ENCODE assay signal across 11 cellular contexts in genomic region chr10:98391065-98391464, GRCh38. TPM values are rescaled to one million over a fixed set of nuclear protein-coding genes. Genes with fewer than 3 reads are reported as not detected.
A peak's percentile ranks its signal among the peaks of the same experiment; 100 is the strongest.
DNase-seq lines count a peak whose midpoint lies in the region; ATAC-seq, FAIRE-seq and TF ChIP-seq lines count a peak whose summit lies in the region.
"Had no signal": no experiment of that assay in that cellular context is flagged by ENCODE, and none has a peak within 500 bp of the region (broad histone marks: within the 10 kb centered on the region; RNA-seq: fewer than 3 reads in every experiment).

No MANE protein-coding gene starts in this region.

- no peak overlapping the region for H3K4me3 Mint-ChIP-seq in astrocyte (ENCODE audit: unreplicated experiment)
- H3K4me3 Mint-ChIP-seq in activated T-helper 1 cell treated with anti-CD3 and anti-CD28 coated beads, Interleukin-12 subunit alpha, Interleukin-12 subunit beta, Interleukin-2, Interleukin-4 antibody, amounts not matched to agents 30 ng/mL and 10 ng/mL and 1 ng/mL, durations not matched to agents 14 hours and 24 hours and 36 hours, result no peak overlapping the region
- H3K4me3 Mint-ChIP-seq: stimulated activated naive B cell treated with anti-CD40 and anti-IgM and Interleukin-4, amounts not matched to agents 10 μg/mL and 1 μg/mL and 100 μg/mL, for 72 hours had no signal

- H3K27me3 ChIP-seq in DND-41 (ENCODE audit: insufficient read depth, low read length, poor library complexity) (no peaks in the 10 kb centered on the region), astrocyte (ENCODE audit: insufficient read depth, low read length) (no peaks in the 10 kb centered on the region), small intestine (ENCODE audit: control insufficient read depth in 2 of 2, insufficient read depth in 2 of 2, low read length in 2 of 2) (no peaks in the 10 kb centered on the region)

- H3K4me1 Mint-ChIP-seq in astrocyte (ENCODE audit: low read depth, unreplicated experiment), result peaks cover 3% of the 10 kb centered on the region
- peaks cover 9% of the 10 kb centered on the region for H3K4me1 Mint-ChIP-seq in activated T-helper 1 cell treated with anti-CD3 and anti-CD28 coated beads, Interleukin-12 subunit alpha, Interleukin-12 subunit beta, Interleukin-2, Interleukin-4 antibody, amounts not matched to agents 30 ng/mL and 10 ng/mL and 1 ng/mL, durations not matched to agents 14 hours and 24 hours and 36 hours (ENCODE audit: low read depth)

- DNase-seq in DND-41 (peak; percentile 27), NOMO-1 (lab: John Stamatoyannopoulos, UW; ENCODE audit: unreplicated experiment in 2 of 2) (peak; percentile 35 to 70), astrocyte (ENCODE audit: low read depth) (no peak), small intestine (no peak)
- DNase-seq in stimulated activated CD4-positive, alpha-beta T cell treated with anti-CD3 and anti-CD28 coated beads, Interleukin-12 subunit alpha, Interleukin-12 subunit beta, amount 100 ng/mL, for 4 hours, result no peak
- no peak for DNase-seq in activated T-helper 1 cell treated with anti-CD3 and anti-CD28 coated beads, Interleukin-12 subunit alpha, Interleukin-12 subunit beta, Interleukin-2, Interleukin-4 antibody, amounts not matched to agents 30 ng/mL and 10 ng/mL and 1 ng/mL, durations not matched to agents 14 hours and 24 hours and 36 hours (ENCODE audit: low spot score)
- DNase-seq: KG1; stimulated activated naive B cell treated with anti-CD40 and anti-IgM and Interleukin-4, amounts not matched to agents 10 μg/mL and 1 μg/mL and 100 μg/mL, for 72 hours had no signal

- H3K79me2 ChIP-seq in DND-41 (ENCODE audit: insufficient read depth, low read length) (no peaks in the 10 kb centered on the region), astrocyte (ENCODE audit: insufficient read depth, low read length) (no peaks in the 10 kb centered on the region)

- peaks cover 4% of the 10 kb centered on the region for H3K36me3 Mint-ChIP-seq in astrocyte (ENCODE audit: low read depth, unreplicated experiment)
- no peaks in the 10 kb centered on the region for H3K36me3 Mint-ChIP-seq in activated T-helper 1 cell treated with anti-CD3 and anti-CD28 coated beads, Interleukin-12 subunit alpha, Interleukin-12 subunit beta, Interleukin-2, Interleukin-4 antibody, amounts not matched to agents 30 ng/mL and 10 ng/mL and 1 ng/mL, durations not matched to agents 14 hours and 24 hours and 36 hours (ENCODE audit: low read depth)

- peak; percentile 79; the same call in 2 of the 3 replicates for ATAC-seq in DND-41 (ENCODE audit: insufficient read depth, low read depth)
- peak; percentile 58 for ATAC-seq in GM21381 (IDR thresholded peaks at IDR 0.05; ENCODE audit: unreplicated experiment)
- ATAC-seq in GM19397 (IDR thresholded peaks at IDR 0.05; ENCODE audit: unreplicated experiment), result no peak

- no peak overlapping the region for H2AFZ ChIP-seq in DND-41 (ENCODE audit: low read depth, low read length)
- H2AFZ ChIP-seq in astrocyte (ENCODE audit: low read depth, low read length), result no peak overlapping the region

- H3K27ac ChIP-seq in DND-41 (ENCODE audit: low read length) (no peak overlapping the region), astrocyte (ENCODE audit: low read depth, low read length) (no peak overlapping the region), small intestine (ENCODE audit: low read depth in 1 of 2, low read length in 1 of 2) (no peak overlapping the region)

- 60 to 87% (median 71%) methylated on average over 7 of the region's 7 CpGs for WGBS in small intestine, 3 donors

- H3K9ac ChIP-seq in DND-41 (ENCODE audit: low read depth, low read length) (no peak overlapping the region), astrocyte (ENCODE audit: low read length) (no peak overlapping the region)

- no peak overlapping the region for H3K4me3 ChIP-seq in DND-41 (ENCODE audit: low read depth in 1 of 2, low read length in 2 of 2)
- no peak overlapping the region for H3K4me3 ChIP-seq in astrocyte (ENCODE audit: insufficient read depth, low read depth, low read length)
- H3K4me3 ChIP-seq in small intestine (ENCODE audit: low read depth in 1 of 2, low read length in 2 of 2), result no peak overlapping the region

- FAIRE-seq in astrocyte (lab: Jason Lieb, UNC) (no peak), small intestine (lab: Jason Lieb, UNC) (no peak)
- FAIRE-seq: D721Med had no signal

- no peaks in the 10 kb centered on the region for H3K36me3 ChIP-seq in DND-41 (ENCODE audit: insufficient read depth, low read length)
- no peaks in the 10 kb centered on the region for H3K36me3 ChIP-seq in astrocyte (ENCODE audit: insufficient read depth, low read length)
- H3K36me3 ChIP-seq in small intestine (ENCODE audit: control insufficient read depth in 2 of 2, insufficient read depth in 2 of 2, low read length in 2 of 2), result peaks cover 0 to 2% of the 10 kb centered on the region in 2 donors

- H3K27me3 Mint-ChIP-seq in astrocyte (ENCODE audit: low read depth, unreplicated experiment), result peaks cover 24% of the 10 kb centered on the region
- H3K27me3 Mint-ChIP-seq in activated T-helper 1 cell treated with anti-CD3 and anti-CD28 coated beads, Interleukin-12 subunit alpha, Interleukin-12 subunit beta, Interleukin-2, Interleukin-4 antibody, amounts not matched to agents 30 ng/mL and 10 ng/mL and 1 ng/mL, durations not matched to agents 14 hours and 24 hours and 36 hours (ENCODE audit: insufficient read depth), result no peaks in the 10 kb centered on the region
- H3K27me3 Mint-ChIP-seq: stimulated activated naive B cell treated with anti-CD40 and anti-IgM and Interleukin-4, amounts not matched to agents 10 μg/mL and 1 μg/mL and 100 μg/mL, for 72 hours had no signal

- no peak overlapping the region for H3K4me2 ChIP-seq in DND-41 (ENCODE audit: insufficient read depth, low read length)
- peak overlapping the region; percentile 15 for H3K4me2 ChIP-seq in astrocyte (ENCODE audit: low read length)

- peaks cover 8% of the 10 kb centered on the region for H3K9me3 Mint-ChIP-seq in astrocyte (ENCODE audit: unreplicated experiment)
- no peaks in the 10 kb centered on the region for H3K9me3 Mint-ChIP-seq in activated T-helper 1 cell treated with anti-CD3 and anti-CD28 coated beads, Interleukin-12 subunit alpha, Interleukin-12 subunit beta, Interleukin-2, Interleukin-4 antibody, amounts not matched to agents 30 ng/mL and 10 ng/mL and 1 ng/mL, durations not matched to agents 14 hours and 24 hours and 36 hours
- H3K9me3 Mint-ChIP-seq: stimulated activated naive B cell treated with anti-CD40 and anti-IgM and Interleukin-4, amounts not matched to agents 10 μg/mL and 1 μg/mL and 100 μg/mL, for 72 hours had no signal

- intact Hi-C loops in activated T-helper 1 cell treated with anti-CD3 and anti-CD28 coated beads, Interleukin-12 subunit alpha, Interleukin-12 subunit beta, Interleukin-2, Interleukin-4 antibody, amounts not matched to agents 30 ng/mL and 10 ng/mL and 1 ng/mL, durations not matched to agents 14 hours and 24 hours and 36 hours (cut with micrococcal nuclease), result no loop called here

- no peak overlapping the region for H3K27ac Mint-ChIP-seq in astrocyte (ENCODE audit: unreplicated experiment)
- no peak overlapping the region for H3K27ac Mint-ChIP-seq in activated T-helper 1 cell treated with anti-CD3 and anti-CD28 coated beads, Interleukin-12 subunit alpha, Interleukin-12 subunit beta, Interleukin-2, Interleukin-4 antibody, amounts not matched to agents 30 ng/mL and 10 ng/mL and 1 ng/mL, durations not matched to agents 14 hours and 24 hours and 36 hours
- H3K27ac Mint-ChIP-seq: stimulated activated naive B cell treated with anti-CD40 and anti-IgM and Interleukin-4, amounts not matched to agents 10 μg/mL and 1 μg/mL and 100 μg/mL, for 72 hours had no signal

- H3K9me3 ChIP-seq in DND-41 (ENCODE audit: insufficient read depth, low read length, severe bottlenecking), result no peaks in the 10 kb centered on the region
- no peaks in the 10 kb centered on the region for H3K9me3 ChIP-seq in astrocyte (ENCODE audit: insufficient read depth, low read depth, low read length)
- H3K9me3 ChIP-seq in small intestine (ENCODE audit: control insufficient read depth, low read depth), result no peaks in the 10 kb centered on the region

- TF ChIP-seq CTCF in DND-41 (IDR thresholded peaks at IDR 0.05; ENCODE audit: borderline replicate concordance, extremely low read depth, low read length, poor library complexity, severe bottlenecking), result no peak
- no peak for TF ChIP-seq CTCF in astrocyte (IDR thresholded peaks at IDR 0.05; ENCODE audit: insufficient read depth, low read depth, low read length)

- peaks cover 2% of the 10 kb centered on the region for H4K20me1 ChIP-seq in DND-41 (ENCODE audit: insufficient read depth, low read length)
- no peaks in the 10 kb centered on the region for H4K20me1 ChIP-seq in astrocyte (ENCODE audit: insufficient read depth, low read length)

- H3K4me1 ChIP-seq in DND-41 (ENCODE audit: insufficient read depth, low read length) (peaks cover 16% of the 10 kb centered on the region), astrocyte (ENCODE audit: insufficient read depth, low read length) (peaks cover 2% of the 10 kb centered on the region), small intestine (ENCODE audit: control insufficient read depth in 2 of 2, insufficient read depth in 1 of 2, low read depth in 1 of 2, low read length in 1 of 2) (no peaks in the 10 kb centered on the region)

RNA-seq across cellular contexts. Expression of gene PYROXD2, which starts 23.9 kb away (rescaled TPM):
- total RNA-seq in astrocyte, result 4.5 TPM in 2 replicates
- polyA plus RNA-seq in small intestine, result 1 to 10 TPM; 2.7 to 7.2 (median 4.6) TPM
- total RNA-seq in activated T-helper 1 cell treated with anti-CD3 and anti-CD28 coated beads, Interleukin-12 subunit alpha, Interleukin-12 subunit beta, Interleukin-2, Interleukin-4 antibody, amounts not matched to agents 30 ng/mL and 10 ng/mL and 1 ng/mL, durations not matched to agents 14 hours and 24 hours and 36 hours, result 2.8 and 2.9 TPM in 2 replicates

RNA-seq across cellular contexts. Expression of gene HPS1, which starts 55.7 kb away (rescaled TPM):
- 29.0 and 34.7 TPM in 2 replicates for total RNA-seq in astrocyte
- 10 to 100 TPM; 47.5 to 83.2 (median 76.5) TPM for polyA plus RNA-seq in small intestine
- total RNA-seq in activated T-helper 1 cell treated with anti-CD3 and anti-CD28 coated beads, Interleukin-12 subunit alpha, Interleukin-12 subunit beta, Interleukin-2, Interleukin-4 antibody, amounts not matched to agents 30 ng/mL and 10 ng/mL and 1 ng/mL, durations not matched to agents 14 hours and 24 hours and 36 hours, result 56.1 and 63.1 TPM in 2 replicates

Comparison
In these comparisons a context has a peak if more than half of its experiments do, and no peak if none do; other contexts are left out.
1. DNase-seq: peak in DND-41 (single experiment) and NOMO-1 (2 of 2); none in astrocyte (single experiment), stimulated activated CD4-positive, alpha-beta T cell treated with anti-CD3 and anti-CD28 coated beads, Interleukin-12 subunit alpha, Interleukin-12 subunit beta, amount 100 ng/mL, for 4 hours (single experiment), small intestine (single experiment) and activated T-helper 1 cell treated with anti-CD3 and anti-CD28 coated beads, Interleukin-12 subunit alpha, Interleukin-12 subunit beta, Interleukin-2, Interleukin-4 antibody, amounts not matched to agents 30 ng/mL and 10 ng/mL and 1 ng/mL, durations not matched to agents 14 hours and 24 hours and 36 hours (single experiment).